1 cellular context compared by ENCODE assay signal in the genomic region with DNA sequence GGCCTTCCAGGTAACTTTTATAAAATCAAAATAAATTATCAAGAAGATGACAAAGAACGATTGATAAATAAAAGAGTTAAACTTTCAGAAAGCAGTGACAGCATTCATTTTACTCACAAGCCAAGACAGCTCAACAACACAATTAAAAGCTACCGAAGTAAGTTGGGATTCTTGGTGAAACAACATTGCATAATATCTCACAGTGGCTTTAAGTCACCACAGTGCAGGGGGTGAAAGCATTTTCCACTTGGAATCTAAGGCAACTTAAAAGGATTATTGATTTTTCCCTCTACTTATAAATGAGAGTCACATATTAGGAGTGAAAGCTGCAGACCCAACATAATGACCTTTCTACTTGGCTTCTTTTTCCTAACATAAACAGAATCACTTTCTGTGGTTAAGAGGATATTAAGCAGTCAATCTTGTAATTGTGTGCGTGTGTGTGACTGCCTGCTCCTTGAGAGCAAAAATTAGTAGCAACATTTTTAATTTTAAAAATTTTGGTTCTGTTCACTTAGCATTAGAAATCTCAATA.
TF ChIP-seq lines count a peak whose summit lies in the region.

No MANE protein-coding gene starts in this region.

TF ChIP-seq in IMR-90, 13 proteins besides CTCF, POLR2A, EP300 and RAD21:
- TF ChIP-seq FOS (IDR thresholded peaks at IDR 0.05; ENCODE audit: low read depth, low read length), result no peak
- no peak for TF ChIP-seq CHD1 (IDR thresholded peaks at IDR 0.05; ENCODE audit: low read depth, low read length)
- peak; percentile 27; the same call in 1 of the 2 replicates for TF ChIP-seq CEBPB (IDR thresholded peaks at IDR 0.05; ENCODE audit: low read depth, low read length)
